Comparison of ENCODE assay signal across 1 cellular context in genomic region chr6:28863607-28864320, GRCh38.
A peak's percentile ranks its signal among the peaks of the same experiment; 100 is the strongest.
TF ChIP-seq lines count a peak whose summit lies in the region.

No MANE protein-coding gene starts in this region.

TF ChIP-seq in GM12878, 131 proteins besides CTCF, POLR2A, EP300 and RAD21 (continued from another document and continues in another):
- TF ChIP-seq KLF5 (IDR thresholded peaks at IDR 0.05; ENCODE audit: partially characterized antibody) (no peak), MYC (IDR thresholded peaks at IDR 0.05; ENCODE audit: insufficient read depth, insufficient read length, insufficient replicate concordance, low read length, severe bottlenecking) (no peak), TBL1XR1 (IDR thresholded peaks at IDR 0.05; ENCODE audit: low read depth, low read length) (peak; percentile 88; the same call in 1 of the 2 replicates), IRF5 (IDR thresholded peaks at IDR 0.05; ENCODE audit: borderline replicate concordance) (no peak), USF1 (IDR thresholded peaks at IDR 0.05; ENCODE audit: borderline replicate concordance, extremely low read length, insufficient read depth, low read depth, low read length) (no peak), ZBTB4 (CRISPR knock-in tag; IDR thresholded peaks at IDR 0.05) (no peak), FOXK2 (IDR thresholded peaks at IDR 0.05) (peak; percentile 13; the same call in 1 of the 2 replicates), ZBTB40 (IDR thresholded peaks at IDR 0.05; ENCODE audit: borderline replicate concordance) (peak; percentile 75; the same call in 1 of the 2 replicates), MTA2 (IDR thresholded peaks at IDR 0.05; ENCODE audit: low read depth) (no peak), SKIL (IDR thresholded peaks at IDR 0.05; ENCODE audit: low read depth, poor library complexity, severe bottlenecking) (peak; percentile 80), BCLAF1 (IDR thresholded peaks at IDR 0.05) (no peak), BCL3 (IDR thresholded peaks at IDR 0.05; ENCODE audit: borderline replicate concordance, insufficient read depth, low read depth, low read length, poor library complexity, severe bottlenecking) (no peak), CHD4 (IDR thresholded peaks at IDR 0.05) (no peak), POU2F2 (IDR thresholded peaks at IDR 0.05; ENCODE audit: borderline replicate concordance, low read depth, low read length) (peak; percentile 75; the same call in 1 of the 3 replicates), ATF3 (IDR thresholded peaks at IDR 0.05; ENCODE audit: borderline replicate concordance, extremely low read depth, low read depth, low read length) (no peak), SIN3A (IDR thresholded peaks at IDR 0.05; ENCODE audit: low read depth, low read length) (no peak), ZZZ3 (IDR thresholded peaks at IDR 0.05; ENCODE audit: control insufficient read depth, insufficient read length, low read depth) (no peak), BRCA1 (IDR thresholded peaks at IDR 0.05; ENCODE audit: low read depth, low read length) (no peak), HSF1 (IDR thresholded peaks at IDR 0.05; ENCODE audit: low read depth, low read length) (no peak), USF2 (IDR thresholded peaks at IDR 0.05; ENCODE audit: borderline replicate concordance, low read depth, low read length) (no peak), NR2C1 (IDR thresholded peaks at IDR 0.05) (no peak), SRF (IDR thresholded peaks at IDR 0.05; ENCODE audit: low read depth in 2 of 2, low read length in 2 of 2) (no peak), KAT2A (conservative IDR thresholded peaks at IDR 0.05; ENCODE audit: control insufficient read depth, low read depth, low read length) (no peak), FOXM1 (IDR thresholded peaks at IDR 0.05; ENCODE audit: low read depth, low read length) (no peak), IKZF2 (IDR thresholded peaks at IDR 0.05) (no peak), REST (IDR thresholded peaks at IDR 0.05; ENCODE audit: low read depth, low read length) (no peak), YBX1 (IDR thresholded peaks at IDR 0.05) (no peak)
